ENCODE assay signal across 1 cellular context in the genomic region with DNA sequence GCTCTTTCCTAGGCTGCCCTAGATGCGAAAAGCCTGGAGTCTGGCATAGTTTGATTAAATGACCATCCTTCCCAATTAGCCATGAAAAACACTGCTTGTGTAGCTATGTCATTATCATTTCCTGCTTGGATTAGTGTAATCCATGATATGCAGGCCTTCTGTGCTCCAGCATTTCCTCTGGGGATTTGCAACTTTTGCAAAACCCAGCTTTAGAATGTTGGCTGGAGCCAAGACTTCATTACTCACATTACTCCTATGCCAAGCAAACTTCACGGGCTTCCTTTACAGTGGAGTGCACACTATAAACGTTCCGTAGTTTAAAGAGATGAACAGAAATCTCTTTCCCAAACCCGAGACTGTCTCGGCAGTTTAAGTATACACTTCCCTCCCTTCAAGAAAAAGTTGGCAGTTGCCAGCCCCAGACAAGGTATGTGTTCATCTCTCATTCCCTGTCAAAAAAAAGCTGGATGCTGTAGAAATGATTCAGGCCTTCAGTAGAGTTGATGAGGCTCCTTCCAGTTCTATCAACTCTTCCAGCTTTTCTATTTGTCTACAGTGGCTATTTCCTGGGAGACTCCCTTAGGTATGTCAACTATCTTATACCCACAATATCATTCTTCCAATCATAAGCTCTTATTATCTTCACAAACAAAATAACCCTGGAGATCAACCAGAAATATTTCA.
A peak's percentile ranks its signal among the peaks of the same experiment; 100 is the strongest.
TF ChIP-seq lines count a peak whose summit lies in the region.

No MANE protein-coding gene starts in this region.

TF ChIP-seq in SK-N-SH, 30 proteins besides CTCF, POLR2A, EP300 and RAD21 (continued from another document):
- TF ChIP-seq, protein P1, sequence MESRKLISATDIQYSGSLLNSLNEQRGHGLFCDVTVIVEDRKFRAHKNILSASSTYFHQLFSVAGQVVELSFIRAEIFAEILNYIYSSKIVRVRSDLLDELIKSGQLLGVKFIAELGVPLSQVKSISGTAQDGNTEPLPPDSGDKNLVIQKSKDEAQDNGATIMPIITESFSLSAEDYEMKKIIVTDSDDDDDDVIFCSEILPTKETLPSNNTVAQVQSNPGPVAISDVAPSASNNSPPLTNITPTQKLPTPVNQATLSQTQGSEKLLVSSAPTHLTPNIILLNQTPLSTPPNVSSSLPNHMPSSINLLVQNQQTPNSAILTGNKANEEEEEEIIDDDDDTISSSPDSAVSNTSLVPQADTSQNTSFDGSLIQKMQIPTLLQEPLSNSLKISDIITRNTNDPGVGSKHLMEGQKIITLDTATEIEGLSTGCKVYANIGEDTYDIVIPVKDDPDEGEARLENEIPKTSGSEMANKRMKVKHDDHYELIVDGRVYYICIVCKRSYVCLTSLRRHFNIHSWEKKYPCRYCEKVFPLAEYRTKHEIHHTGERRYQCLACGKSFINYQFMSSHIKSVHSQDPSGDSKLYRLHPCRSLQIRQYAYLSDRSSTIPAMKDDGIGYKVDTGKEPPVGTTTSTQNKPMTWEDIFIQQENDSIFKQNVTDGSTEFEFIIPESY (IDR thresholded peaks at IDR 0.05; ENCODE audit: borderline replicate concordance, low read depth) = no peak
- no peak for TF ChIP-seq RFX5 (IDR thresholded peaks at IDR 0.05; ENCODE audit: low read length)
- no peak for TF ChIP-seq TAF1 (IDR thresholded peaks at IDR 0.05; ENCODE audit: borderline replicate concordance, low read depth, low read length)
- no peak for TF ChIP-seq MEF2A (IDR thresholded peaks at IDR 0.05; ENCODE audit: borderline replicate concordance, low read depth)
- no peak for TF ChIP-seq EZH2phosphoT487 (IDR thresholded peaks at IDR 0.05; ENCODE audit: borderline replicate concordance, low read depth)
- 0 out of 2 replicates have a peak, but pooled peaks have one; percentile 37 for TF ChIP-seq FOXM1 (IDR thresholded peaks at IDR 0.05; ENCODE audit: low read depth)
- TF ChIP-seq TEAD4 (IDR thresholded peaks at IDR 0.05; ENCODE audit: borderline replicate concordance, insufficient read depth) = peak; percentile 61; the same call in 1 of the 2 replicates
- TF ChIP-seq, protein P2, sequence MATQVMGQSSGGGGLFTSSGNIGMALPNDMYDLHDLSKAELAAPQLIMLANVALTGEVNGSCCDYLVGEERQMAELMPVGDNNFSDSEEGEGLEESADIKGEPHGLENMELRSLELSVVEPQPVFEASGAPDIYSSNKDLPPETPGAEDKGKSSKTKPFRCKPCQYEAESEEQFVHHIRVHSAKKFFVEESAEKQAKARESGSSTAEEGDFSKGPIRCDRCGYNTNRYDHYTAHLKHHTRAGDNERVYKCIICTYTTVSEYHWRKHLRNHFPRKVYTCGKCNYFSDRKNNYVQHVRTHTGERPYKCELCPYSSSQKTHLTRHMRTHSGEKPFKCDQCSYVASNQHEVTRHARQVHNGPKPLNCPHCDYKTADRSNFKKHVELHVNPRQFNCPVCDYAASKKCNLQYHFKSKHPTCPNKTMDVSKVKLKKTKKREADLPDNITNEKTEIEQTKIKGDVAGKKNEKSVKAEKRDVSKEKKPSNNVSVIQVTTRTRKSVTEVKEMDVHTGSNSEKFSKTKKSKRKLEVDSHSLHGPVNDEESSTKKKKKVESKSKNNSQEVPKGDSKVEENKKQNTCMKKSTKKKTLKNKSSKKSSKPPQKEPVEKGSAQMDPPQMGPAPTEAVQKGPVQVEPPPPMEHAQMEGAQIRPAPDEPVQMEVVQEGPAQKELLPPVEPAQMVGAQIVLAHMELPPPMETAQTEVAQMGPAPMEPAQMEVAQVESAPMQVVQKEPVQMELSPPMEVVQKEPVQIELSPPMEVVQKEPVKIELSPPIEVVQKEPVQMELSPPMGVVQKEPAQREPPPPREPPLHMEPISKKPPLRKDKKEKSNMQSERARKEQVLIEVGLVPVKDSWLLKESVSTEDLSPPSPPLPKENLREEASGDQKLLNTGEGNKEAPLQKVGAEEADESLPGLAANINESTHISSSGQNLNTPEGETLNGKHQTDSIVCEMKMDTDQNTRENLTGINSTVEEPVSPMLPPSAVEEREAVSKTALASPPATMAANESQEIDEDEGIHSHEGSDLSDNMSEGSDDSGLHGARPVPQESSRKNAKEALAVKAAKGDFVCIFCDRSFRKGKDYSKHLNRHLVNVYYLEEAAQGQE (IDR thresholded peaks at IDR 0.05; ENCODE audit: low read depth, low read length) = no peak
TF ChIP-seq in SK-N-SH: peak in this region for 8.
